11 cellular contexts compared by ENCODE assay signal in the genomic region with DNA sequence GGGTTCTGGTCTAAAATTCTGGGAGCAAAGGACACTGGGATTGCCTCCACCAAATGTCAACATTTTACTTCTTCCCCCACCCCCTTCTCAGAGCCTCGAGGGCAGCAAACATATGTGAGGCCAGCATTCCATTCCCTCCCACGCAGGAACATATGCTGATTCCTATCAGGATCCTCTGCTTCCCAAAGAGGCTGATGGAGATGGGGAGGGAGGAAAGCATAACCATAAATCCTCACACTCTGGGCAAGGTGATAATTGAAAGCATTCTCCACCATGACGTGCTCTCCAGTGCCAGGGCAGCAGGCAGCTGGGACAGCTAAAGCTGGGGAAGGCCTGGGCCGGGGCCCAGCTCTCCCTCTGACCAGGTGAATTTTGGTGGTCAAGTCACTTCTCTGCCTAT.
DNase-seq lines count a peak whose midpoint lies in the region; ATAC-seq and TF ChIP-seq lines count a peak whose summit lies in the region.
"Had no signal": no experiment of that assay in that cellular context is flagged by ENCODE, and none has a peak within 500 bp of the region (broad histone marks: within the 10 kb centered on the region; RNA-seq: fewer than 3 reads in every experiment).

No MANE protein-coding gene starts in this region.

- H3K27me3 Mint-ChIP-seq in progenitor cell of endocrine pancreas = no peaks in the 10 kb centered on the region
- H3K27me3 Mint-ChIP-seq: activated CD8-positive, alpha-beta memory T cell treated with anti-CD3 and anti-CD28 coated beads, Interleukin-2, amount 10 ng/mL, durations not matched to agents 7 days and 5 days had no signal

- peak overlapping the region in 20 of 21 experiments; percentile 10 to 81 (median 58) for H3K27ac ChIP-seq in skin epidermis
- H3K27ac ChIP-seq: prostate gland had no signal

- H3K4me3 ChIP-seq in foreskin fibroblast (ENCODE audit: low read depth in 1 of 2, low read length in 2 of 2) (no peak overlapping the region), skin epidermis (no peak overlapping the region)
- H3K4me3 ChIP-seq: prostate gland had no signal

- ATAC-seq in GM18870 (IDR thresholded peaks at IDR 0.05; ENCODE audit: unreplicated experiment) = no peak
- ATAC-seq in HG03175 (IDR thresholded peaks at IDR 0.05; ENCODE audit: unreplicated experiment) = no peak
- ATAC-seq: activated CD8-positive, alpha-beta memory T cell treated with anti-CD3 and anti-CD28 coated beads, Interleukin-2, amount 10 ng/mL, durations not matched to agents 7 days and 5 days had no signal

- TF ChIP-seq CTCF in foreskin fibroblast (IDR thresholded peaks at IDR 0.05; ENCODE audit: low read depth, low read length) (no peak), progenitor cell of endocrine pancreas (IDR thresholded peaks at IDR 0.05; ENCODE audit: unreplicated experiment) (no peak)

- no peaks in the 10 kb centered on the region for H3K36me3 Mint-ChIP-seq in progenitor cell of endocrine pancreas (ENCODE audit: insufficient read depth)
- H3K36me3 Mint-ChIP-seq: activated CD8-positive, alpha-beta memory T cell treated with anti-CD3 and anti-CD28 coated beads, Interleukin-2, amount 10 ng/mL, durations not matched to agents 7 days and 5 days had no signal

- H3K9me3 Mint-ChIP-seq in progenitor cell of endocrine pancreas (ENCODE audit: low read depth) = no peaks in the 10 kb centered on the region

- peaks cover 30% of the 10 kb centered on the region for H3K4me1 Mint-ChIP-seq in progenitor cell of endocrine pancreas (ENCODE audit: low read depth)

- H3K27ac Mint-ChIP-seq in progenitor cell of endocrine pancreas = no peak overlapping the region
- H3K27ac Mint-ChIP-seq: activated CD8-positive, alpha-beta memory T cell treated with anti-CD3 and anti-CD28 coated beads, Interleukin-2, amount 10 ng/mL, durations not matched to agents 7 days and 5 days had no signal

- DNase-seq in Daoy (ENCODE audit: low read depth) (peak; percentile 71), SW480 (ENCODE audit: low spot score) (peak; percentile 36), foreskin fibroblast (peak; percentile 87 to 88), DMS153 (lab: John Stamatoyannopoulos, UW) (no peak), progenitor cell of endocrine pancreas (ENCODE audit: low spot score, unreplicated experiment) (no peak)
- DNase-seq: activated CD8-positive, alpha-beta memory T cell treated with anti-CD3 and anti-CD28 coated beads, Interleukin-2, amount 10 ng/mL, durations not matched to agents 7 days and 5 days; DMS53 had no signal

- H3K4me3 Mint-ChIP-seq in progenitor cell of endocrine pancreas (ENCODE audit: low read depth) = no peak overlapping the region
- H3K4me3 Mint-ChIP-seq: activated CD8-positive, alpha-beta memory T cell treated with anti-CD3 and anti-CD28 coated beads, Interleukin-2, amount 10 ng/mL, durations not matched to agents 7 days and 5 days had no signal

Comparison
In these comparisons a context has a peak if more than half of its experiments do, and no peak if none do; other contexts are left out.
1. DNase-seq: peak in Daoy (single experiment), SW480 (single experiment) and foreskin fibroblast (2 of 2); none in DMS153 (single experiment) and progenitor cell of endocrine pancreas (single experiment).